8 cellular contexts compared by ENCODE assay signal in the genomic region with DNA sequence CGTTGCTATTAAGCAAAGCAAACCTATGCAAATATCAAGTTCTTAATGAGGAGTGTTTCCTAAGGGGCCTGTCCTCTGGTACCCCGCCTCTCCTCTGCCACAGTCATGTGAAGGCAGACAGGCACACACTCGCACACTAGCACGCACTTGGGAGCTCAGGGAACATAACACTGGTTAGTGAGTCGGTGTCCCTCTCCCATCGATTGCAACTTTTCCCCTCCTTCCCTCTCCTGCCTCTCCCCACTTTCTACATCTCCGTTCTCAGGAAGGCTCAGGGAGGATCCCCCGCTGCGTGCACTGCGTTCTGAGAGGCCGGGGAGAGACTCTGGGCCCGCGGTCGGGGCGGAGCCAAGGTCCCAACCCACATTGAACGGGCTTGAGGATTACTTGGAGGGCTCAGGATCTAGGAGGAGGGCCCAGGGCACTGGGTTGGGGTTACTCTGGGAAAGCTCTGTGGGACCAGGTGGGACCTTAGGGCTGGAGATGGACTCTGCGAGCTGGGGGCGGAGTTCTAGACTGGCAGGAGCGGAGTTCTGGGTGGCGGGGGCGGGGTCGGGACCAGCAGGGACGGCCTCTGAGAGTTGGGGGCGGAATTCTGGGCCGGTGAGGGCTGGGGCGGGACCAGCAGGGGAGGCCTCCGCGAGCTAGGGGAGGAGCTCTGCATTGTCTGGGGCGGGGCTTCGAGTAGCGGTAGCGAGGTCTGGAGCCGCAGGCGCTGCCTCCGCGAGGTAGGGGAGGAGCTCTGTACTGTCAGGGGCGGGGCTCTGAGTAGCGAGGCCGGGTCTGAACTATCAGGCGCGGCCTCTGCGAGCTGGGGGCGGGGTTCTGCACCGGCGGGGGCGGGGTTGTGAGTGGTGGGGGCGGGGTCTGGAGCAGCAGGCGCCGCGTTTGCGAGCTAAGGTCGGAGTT. TPM values are rescaled to one million over a fixed set of nuclear protein-coding genes. Genes with fewer than 3 reads are reported as not detected.
DNase-seq lines count a peak whose midpoint lies in the region; ATAC-seq and TF ChIP-seq lines count a peak whose summit lies in the region.

No MANE protein-coding gene starts in this region.

- CTCF ChIA-PET in activated B cell treated with CpG ODN at 0.5 μM for 24 hours (lab: Charles Lee) = interaction anchor here (0.8 to 1.4 kb wide), 3 partner anchors 9 to 15 kb away, joined by 3 to 4 read pairs (median 3); no protein-coding TSS in a partner anchor

- H3K27ac ChIP-seq in caudate nucleus (ENCODE audit: low read depth, low read length) = peak overlapping the region; percentile 96

- DNase-seq in AG09319 (ENCODE audit: extremely low read depth, low read depth) (peak; percentile 97), NCI-H226 (peak; percentile 91), activated B cell treated with CpG ODN at 0.5 μM for 24 hours (peak; percentile 94), caudate nucleus (lab: John Stamatoyannopoulos, UW) (peak; percentile 56 to 100 (median 96)), iris pigment epithelial cell (ENCODE audit: low read depth) (peak; percentile 98)
- DNase-seq in stimulated activated CD4-positive, alpha-beta T cell treated with anti-CD3 and anti-CD28 coated beads, Interleukin-12 subunit alpha, Interleukin-12 subunit beta, amount 100 ng/mL, for 24 hours (ENCODE audit: low read depth in 2 of 2) = peak; percentile 97 to 98

- H3K36me3 Mint-ChIP-seq in activated B cell treated with CpG ODN at 0.5 μM for 24 hours (ENCODE audit: low read depth) = peaks cover 3% of the 10 kb centered on the region

- TF ChIP-seq CTCF in AG09319 (IDR thresholded peaks at IDR 0.05; ENCODE audit: low read depth, low read length) = no peak
- no peak for TF ChIP-seq CTCF in activated B cell treated with CpG ODN at 0.5 μM for 24 hours (IDR thresholded peaks at IDR 0.05)

- no peaks in the 10 kb centered on the region for H3K9me3 Mint-ChIP-seq in activated B cell treated with CpG ODN at 0.5 μM for 24 hours

- POLR2A ChIA-PET in activated B cell treated with CpG ODN at 0.5 μM for 24 hours (lab: Charles Lee) = interaction anchor here (0.5 to 2.0 kb wide), 7 partner anchors 10 to 1693 kb away, joined by 3 to 7 read pairs (median 4); a partner anchor contains a TSS

- H3K27ac Mint-ChIP-seq in activated B cell treated with CpG ODN at 0.5 μM for 24 hours = peak overlapping the region; percentile 91

- H3K4me3 Mint-ChIP-seq in activated B cell treated with CpG ODN at 0.5 μM for 24 hours = no peak overlapping the region

- ATAC-seq in GM19035 (IDR thresholded peaks at IDR 0.05; ENCODE audit: unreplicated experiment) (peak; percentile 89), HG03280 (IDR thresholded peaks at IDR 0.05; ENCODE audit: unreplicated experiment) (peak; percentile 93), activated B cell treated with CpG ODN at 0.5 μM for 24 hours (ENCODE audit: low read depth) (peak; percentile 92)

- peaks cover 11% of the 10 kb centered on the region for H3K4me1 Mint-ChIP-seq in activated B cell treated with CpG ODN at 0.5 μM for 24 hours

- intact Hi-C loops in activated B cell treated with CpG ODN at 0.5 μM for 24 hours (cut with micrococcal nuclease) = loop anchor here (1.0 to 10.0 kb wide), 12 partner anchors 166 to 1919 kb away; a partner anchor contains a TSS

- peaks cover 9% of the 10 kb centered on the region for H3K27me3 Mint-ChIP-seq in activated B cell treated with CpG ODN at 0.5 μM for 24 hours

RNA-seq across cellular contexts. Expression of a gene that starts 0.5 kb away (rescaled TPM):
- total RNA-seq in activated B cell treated with CpG ODN at 0.5 μM for 24 hours = 0.51 and 1.00 TPM in 2 replicates

RNA-seq across cellular contexts. Expression of a gene that starts 0.5 kb away (rescaled TPM):
- 11.3 and 15.4 TPM in 2 replicates for total RNA-seq in activated B cell treated with CpG ODN at 0.5 μM for 24 hours

Comparison
In these comparisons a context has a peak if more than half of its experiments do, and no peak if none do; other contexts are left out.
1. Peak in every context shown above with its lines: DNase-seq, ATAC-seq and H3K27ac ChIP-seq.